2 cellular contexts compared by ENCODE assay signal in the genomic region with DNA sequence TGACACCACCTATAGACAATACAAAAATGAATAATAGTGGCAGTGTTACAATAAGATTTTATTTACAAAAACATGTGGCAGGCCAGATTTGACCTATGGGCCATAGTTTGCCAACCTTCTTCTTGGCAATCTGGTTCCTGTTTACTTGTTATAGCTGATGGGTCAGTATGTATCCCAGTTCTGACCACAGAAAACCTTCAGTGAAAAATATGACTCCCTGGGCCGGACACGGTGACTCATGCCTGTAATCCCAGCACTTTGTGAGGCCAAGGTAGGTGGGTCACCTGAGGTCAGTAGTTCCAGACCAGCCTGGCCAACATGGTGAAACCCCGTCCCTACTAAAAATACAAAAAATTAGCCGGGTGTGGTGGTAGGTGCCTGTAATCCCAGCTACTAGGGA. TPM values are rescaled to one million over a fixed set of nuclear protein-coding genes. Genes with fewer than 3 reads are reported as not detected.
"Had no signal": no experiment of that assay in that cellular context is flagged by ENCODE, and none has a peak within 500 bp of the region (broad histone marks: within the 10 kb centered on the region; RNA-seq: fewer than 3 reads in every experiment).

No MANE protein-coding gene starts in this region.

RNA-seq across cellular contexts. Expression of a gene that starts 46.8 kb away (rescaled TPM):
- total RNA-seq: activated naive CD8-positive, alpha-beta T cell treated with anti-CD3 and anti-CD28 coated beads, Interleukin-2, amount 10 ng/mL, durations not matched to agents 7 days and 5 days; naive thymus-derived CD4-positive, alpha-beta T cell had no signal
- polyA plus RNA-seq: naive thymus-derived CD4-positive, alpha-beta T cell had no signal
